Comparison of ENCODE assay signal across 8 cellular contexts in the genomic region with DNA sequence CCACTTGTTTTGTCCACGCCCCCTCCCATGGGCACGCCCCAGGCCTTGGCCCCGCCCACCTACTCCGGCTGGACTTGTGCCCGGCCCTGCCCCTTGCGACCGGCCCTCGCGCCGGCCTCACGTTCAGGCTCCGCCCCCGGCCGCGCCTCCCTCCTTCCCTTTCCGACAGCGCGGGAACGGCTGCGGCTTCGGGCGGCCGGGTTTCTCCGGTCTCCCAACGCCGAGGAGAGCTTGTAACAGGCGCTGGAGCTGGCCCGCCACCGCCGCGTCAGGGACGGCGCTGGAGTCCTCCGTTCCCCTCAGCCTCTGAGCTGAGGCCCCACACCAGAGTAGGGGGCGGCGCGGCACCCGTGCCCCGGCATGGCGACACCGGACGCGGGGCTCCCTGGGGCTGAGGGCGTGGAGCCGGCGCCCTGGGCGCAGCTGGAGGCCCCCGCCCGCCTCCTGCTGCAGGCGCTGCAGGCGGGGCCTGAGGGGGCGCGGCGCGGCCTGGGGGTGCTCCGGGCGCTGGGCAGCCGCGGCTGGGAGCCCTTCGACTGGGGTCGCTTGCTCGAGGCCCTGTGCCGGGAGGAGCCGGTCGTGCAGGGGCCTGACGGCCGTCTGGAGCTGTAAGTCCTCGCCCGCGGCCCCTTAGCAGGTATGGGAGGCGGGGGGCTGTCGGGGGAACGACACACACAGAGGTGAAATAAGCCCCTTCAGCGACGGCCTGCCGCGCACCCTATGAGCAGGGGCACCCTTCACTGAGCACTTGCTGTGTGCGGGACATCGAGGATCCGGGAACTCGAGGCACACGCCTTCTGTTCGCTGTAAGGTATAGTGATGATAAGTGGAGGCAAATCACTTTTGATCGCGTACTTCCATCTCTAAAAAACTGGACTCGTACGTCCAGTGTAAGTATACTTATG. TPM values are rescaled to one million over a fixed set of nuclear protein-coding genes. Genes with fewer than 3 reads are reported as not detected.
DNase-seq lines count a peak whose midpoint lies in the region; ATAC-seq and TF ChIP-seq lines count a peak whose summit lies in the region.

Gene FANCE (plus strand): TSS at position 153 of the 905 bp plus-strand sequence. CDS start 208 bp downstream, at position 361.

- no CpG with 5 or more reads among the region's 87 CpGs for WGBS in trophoblast cell (ENCODE audit: extremely low coverage, insufficient coverage, insufficient read length)
- WGBS in tibial nerve, 2 donors = 1 to 2% methylated on average over 37 to 70 of the region's 87 CpGs

- H3K79me2 ChIP-seq in trophoblast cell (ENCODE audit: control insufficient read depth, insufficient read depth, low read length, poor library complexity) = peaks cover 5% of the 10 kb centered on the region

- TF ChIP-seq EP300 in tibial nerve (IDR thresholded peaks at IDR 0.05) = peak in 1 of 2 donors; percentile 79

- H3K36me3 ChIP-seq in cardiac muscle cell (peaks cover 2% of the 10 kb centered on the region), trophoblast cell (ENCODE audit: control insufficient read depth in 1 of 2, insufficient read depth in 2 of 2, low read length in 2 of 2) (peaks cover 9 to 13% of the 10 kb centered on the region in 2 experiments), tibial nerve (peaks cover 0 to 21% (median 0%) of the 10 kb centered on the region in 3 donors)

- H3K4ac ChIP-seq in trophoblast cell (ENCODE audit: low read depth, low read length) = peak within 1 kb of the TSS; percentile 74

- H3K4me1 ChIP-seq in cardiac muscle cell (ENCODE audit: low read depth) (peaks cover 22% of the 10 kb centered on the region), trophoblast cell (ENCODE audit: control insufficient read depth in 1 of 2, insufficient read depth in 2 of 2, low read length in 2 of 2) (peaks cover 6 to 13% of the 10 kb centered on the region in 2 experiments), tibial nerve (peaks cover 0 to 39% (median 15%) of the 10 kb centered on the region in 4 donors)

- H3K9me3 ChIP-seq in cardiac muscle cell (ENCODE audit: low read depth) = no peaks in the 10 kb centered on the region
- H3K9me3 ChIP-seq in trophoblast cell (ENCODE audit: insufficient read depth, low read depth, low read length) = no peaks in the 10 kb centered on the region
- no peaks in the 10 kb centered on the region for H3K9me3 ChIP-seq in tibial nerve

- no peaks in the 10 kb centered on the region for H3K9me3 Mint-ChIP-seq in activated naive CD8-positive, alpha-beta T cell treated with anti-CD3 and anti-CD28 coated beads, Interleukin-2, amount 50 U/mL, for 24 hours

- H3K14ac ChIP-seq in trophoblast cell (ENCODE audit: low read length) = peak within 1 kb of the TSS; percentile 98

- H3K4me2 ChIP-seq in trophoblast cell (ENCODE audit: low read length) = peak within 1 kb of the TSS; percentile 91

- H2BK120ac ChIP-seq in trophoblast cell (ENCODE audit: insufficient read depth, low read length, poor library complexity) = peak within 1 kb of the TSS; percentile 93

- TF ChIP-seq CTCF in GM13976 (IDR thresholded peaks at IDR 0.05; ENCODE audit: borderline replicate concordance, control extremely low read depth, extremely low read depth, insufficient read depth, missing control alignments) (no peak), cardiac muscle cell (IDR thresholded peaks at IDR 0.05; ENCODE audit: low read depth, low read length) (no peak), tibial nerve (IDR thresholded peaks at IDR 0.05) (peak in 2 of 5 experiments; percentile 11 to 23)

- in situ Hi-C loops in GM13976 (cut with MboI; ENCODE audit: low sequenced_read_pairs, unreplicated experiment) = loop anchor here (5.0 kb wide), 1 partner anchor 110 kb away; the partner anchor contains the start of gene PPARD

- peak within 1 kb of the TSS; percentile 75 for H3K27ac ChIP-seq in cardiac muscle cell
- peak within 1 kb of the TSS; percentile 68 for H3K27ac ChIP-seq in trophoblast cell (ENCODE audit: low read depth, low read length)
- H3K27ac ChIP-seq in tibial nerve = peak within 1 kb of the TSS; percentile 43 to 85 (median 76)

- ATAC-seq in HG02759 (IDR thresholded peaks at IDR 0.05; ENCODE audit: unreplicated experiment) = peak; percentile 94
- peak; percentile 83 for ATAC-seq in activated naive CD8-positive, alpha-beta T cell treated with anti-CD3 and anti-CD28 coated beads, Interleukin-2, amount 50 U/mL, for 24 hours

- peak within 1 kb of the TSS; percentile 92 for H2AFZ ChIP-seq in trophoblast cell (ENCODE audit: insufficient read depth, low read length, poor library complexity)

- H3K27ac Mint-ChIP-seq in activated naive CD8-positive, alpha-beta T cell treated with anti-CD3 and anti-CD28 coated beads, Interleukin-2, amount 50 U/mL, for 24 hours = peak within 1 kb of the TSS; percentile 82

- H3K4me3 ChIP-seq in cardiac muscle cell = peak within 1 kb of the TSS; percentile 49
- peak within 1 kb of the TSS; percentile 91 for H3K4me3 ChIP-seq in trophoblast cell (ENCODE audit: low read depth, low read length)
- peak within 1 kb of the TSS; percentile 48 to 73 (median 56) for H3K4me3 ChIP-seq in tibial nerve

- H3K27me3 ChIP-seq in cardiac muscle cell (no peaks in the 10 kb centered on the region), trophoblast cell (ENCODE audit: insufficient read depth, low read length) (no peaks in the 10 kb centered on the region), tibial nerve (no peaks in the 10 kb centered on the region)

- DNase-seq in GM13976 (ENCODE audit: low spot score) (peak; percentile 98), NCI-H1417 (lab: John Stamatoyannopoulos, UW) (peak; percentile 95 to 96 (median 95)), T follicular helper cell (ENCODE audit: low read depth) (peak; percentile 73), cardiac muscle cell (ENCODE audit: low read depth in 1 of 2, low spot score in 1 of 2) (peak; percentile 93 to 97), trophoblast cell (peak; percentile 96 to 99), tibial nerve (ENCODE audit: low spot score in 2 of 2) (peak; percentile 95 to 98)
- peak; percentile 97 for DNase-seq in activated naive CD8-positive, alpha-beta T cell treated with anti-CD3 and anti-CD28 coated beads, Interleukin-2, amount 50 U/mL, for 24 hours

- peak within 1 kb of the TSS; percentile 90 for H4K8ac ChIP-seq in trophoblast cell (ENCODE audit: low read depth, low read length)

- peaks cover 15% of the 10 kb centered on the region for H3K36me3 Mint-ChIP-seq in activated naive CD8-positive, alpha-beta T cell treated with anti-CD3 and anti-CD28 coated beads, Interleukin-2, amount 50 U/mL, for 24 hours (ENCODE audit: low read depth)

- H3K18ac ChIP-seq in trophoblast cell (ENCODE audit: low read length) = peak within 1 kb of the TSS; percentile 98

- peaks cover 5% of the 10 kb centered on the region for H3K79me1 ChIP-seq in trophoblast cell (ENCODE audit: low read length)

- H2BK5ac ChIP-seq in trophoblast cell (ENCODE audit: low read depth, low read length, poor library complexity) = peak within 1 kb of the TSS; percentile 85

- no peak within 1 kb of the TSS for H3K23ac ChIP-seq in trophoblast cell (ENCODE audit: low read length)

- H4K91ac ChIP-seq in trophoblast cell (ENCODE audit: low read depth, low read length) = peak within 1 kb of the TSS; percentile 84

- H3K27me3 Mint-ChIP-seq in activated naive CD8-positive, alpha-beta T cell treated with anti-CD3 and anti-CD28 coated beads, Interleukin-2, amount 50 U/mL, for 24 hours = no peaks in the 10 kb centered on the region

- peak within 1 kb of the TSS; percentile 80 for H3K9ac ChIP-seq in trophoblast cell (ENCODE audit: low read length)

- peak within 1 kb of the TSS; percentile 86 for H3K4me3 Mint-ChIP-seq in activated naive CD8-positive, alpha-beta T cell treated with anti-CD3 and anti-CD28 coated beads, Interleukin-2, amount 50 U/mL, for 24 hours

- peak within 1 kb of the TSS; percentile 97 for H4K12ac ChIP-seq in trophoblast cell (ENCODE audit: low read depth, low read length)

- peak within 1 kb of the TSS; percentile 72 for H2AK5ac ChIP-seq in trophoblast cell (ENCODE audit: low read length)

- peak within 1 kb of the TSS; percentile 89 for H2BK12ac ChIP-seq in trophoblast cell (ENCODE audit: low read length)

- peaks cover 30% of the 10 kb centered on the region for H3K4me1 Mint-ChIP-seq in activated naive CD8-positive, alpha-beta T cell treated with anti-CD3 and anti-CD28 coated beads, Interleukin-2, amount 50 U/mL, for 24 hours

- TF ChIP-seq POLR2A in tibial nerve (IDR thresholded peaks at IDR 0.05) = peak in 1 of 2 donors; percentile 72

RNA-seq across cellular contexts. Expression of gene FANCE, which starts in this region (rescaled TPM):
- total RNA-seq in cardiac muscle cell (23.8 and 28.1 TPM in 2 replicates), tibial nerve (1 to 10 TPM; 8.1 to 9.6 (median 8.4) TPM)
- polyA plus RNA-seq in cardiac muscle cell = 19.4 and 21.3 TPM in 2 replicates
- polyA plus RNA-seq in trophoblast cell (2013) = 11.4 and 11.5 TPM in 2 replicates

Comparison
In these comparisons a context has a peak if more than half of its experiments do, and no peak if none do; other contexts are left out.
1. Peak in every context shown above with its lines: DNase-seq, ATAC-seq, H3K4me3 ChIP-seq and H3K27ac ChIP-seq.